In genomic region chr16:85641305-85641704, GRCh38 we compare ENCODE assay signal across 14 cellular contexts.
"Had no signal": no experiment of that assay in that cellular context is flagged by ENCODE, and none has a peak within 500 bp of the region (broad histone marks: within the 10 kb centered on the region; RNA-seq: fewer than 3 reads in every experiment).

No MANE protein-coding gene starts in this region.

- H3K9me3 Mint-ChIP-seq: activated naive CD8-positive, alpha-beta T cell treated with anti-CD3 and anti-CD28 coated beads, Interleukin-2, amount 50 U/mL, for 24 hours; activated T-helper 1 cell treated with anti-CD3 and anti-CD28 coated beads, Interleukin-12 subunit alpha, Interleukin-12 subunit beta, Interleukin-2, Interleukin-4 antibody, amounts not matched to agents 30 ng/mL and 10 ng/mL and 1 ng/mL, durations not matched to agents 14 hours and 24 hours and 36 hours; neural progenitor cell had no signal

- H2AFZ ChIP-seq: neural progenitor cell had no signal

- H3K4me2 ChIP-seq: neural progenitor cell had no signal

- H3K27ac Mint-ChIP-seq: activated CD8-positive, alpha-beta T cell treated with anti-CD3 and anti-CD28 coated beads, Interleukin-2, amount 10 ng/mL, durations not matched to agents 7 days and 5 days; activated naive CD8-positive, alpha-beta T cell treated with anti-CD3 and anti-CD28 coated beads, Interleukin-2, amount 50 U/mL, for 24 hours; activated T-helper 1 cell treated with anti-CD3 and anti-CD28 coated beads, Interleukin-12 subunit alpha, Interleukin-12 subunit beta, Interleukin-2, Interleukin-4 antibody, amounts not matched to agents 30 ng/mL and 10 ng/mL and 1 ng/mL, durations not matched to agents 14 hours and 24 hours and 36 hours; neural progenitor cell had no signal

- H3K9ac ChIP-seq: neural progenitor cell had no signal

- H3K4me3 Mint-ChIP-seq: activated CD8-positive, alpha-beta T cell treated with anti-CD3 and anti-CD28 coated beads, Interleukin-2, amount 10 ng/mL, durations not matched to agents 7 days and 5 days; activated naive CD8-positive, alpha-beta T cell treated with anti-CD3 and anti-CD28 coated beads, Interleukin-2, amount 50 U/mL, for 24 hours; activated T-helper 1 cell treated with anti-CD3 and anti-CD28 coated beads, Interleukin-12 subunit alpha, Interleukin-12 subunit beta, Interleukin-2, Interleukin-4 antibody, amounts not matched to agents 30 ng/mL and 10 ng/mL and 1 ng/mL, durations not matched to agents 14 hours and 24 hours and 36 hours; neural progenitor cell had no signal

- H3K36me3 Mint-ChIP-seq: neural progenitor cell had no signal

- H3K27me3 ChIP-seq: neural progenitor cell, tibial artery had no signal

- H3K36me3 ChIP-seq: neural progenitor cell had no signal

- H3K4me3 ChIP-seq: neural progenitor cell, tibial artery had no signal

- H3K27ac ChIP-seq: neural progenitor cell, tibial artery had no signal

- ATAC-seq: activated CD8-positive, alpha-beta T cell treated with anti-CD3 and anti-CD28 coated beads, Interleukin-2, amount 10 ng/mL, durations not matched to agents 7 days and 5 days; activated naive CD8-positive, alpha-beta T cell treated with anti-CD3 and anti-CD28 coated beads, Interleukin-2, amount 50 U/mL, for 24 hours; SK-N-SH treated with all-trans-retinoic acid at 6 μM for 48 hours had no signal

- H3K27me3 Mint-ChIP-seq: activated naive CD8-positive, alpha-beta T cell treated with anti-CD3 and anti-CD28 coated beads, Interleukin-2, amount 50 U/mL, for 24 hours had no signal

- DNase-seq: activated CD4-positive, alpha-beta T cell treated with anti-CD3 and anti-CD28 coated beads for 4 hours; activated CD8-positive, alpha-beta memory T cell treated with anti-CD3 and anti-CD28 coated beads, Interleukin-2, amount 50 U/mL, for 48 hours; activated CD8-positive, alpha-beta T cell treated with anti-CD3 and anti-CD28 coated beads, Interleukin-2, amount 10 ng/mL, durations not matched to agents 7 days and 5 days; activated naive CD4-positive, alpha-beta T cell treated with Interleukin-2 at 50 U/mL for 16 hours; activated naive CD8-positive, alpha-beta T cell treated with anti-CD3 and anti-CD28 coated beads, Interleukin-2, amount 50 U/mL, for 24 hours; cortex of kidney; effector memory CD4-positive, alpha-beta T cell; hippocampal formation; kidney glomerular epithelial cell; stimulated activated CD4-positive, alpha-beta T cell treated with anti-CD3 and anti-CD28 coated beads, Interleukin-4, amount 100 ng/mL, for 1 hour had no signal

- H3K9me3 ChIP-seq: tibial artery had no signal
